In genomic region chrX:107429090-107429489, GRCh38 we compare ENCODE assay signal across 10 cellular contexts. TPM values are rescaled to one million over a fixed set of nuclear protein-coding genes. Genes with fewer than 3 reads are reported as not detected.
DNase-seq lines count a peak whose midpoint lies in the region; ATAC-seq and TF ChIP-seq lines count a peak whose summit lies in the region.
"Had no signal": no experiment of that assay in that cellular context is flagged by ENCODE, and none has a peak within 500 bp of the region (broad histone marks: within the 10 kb centered on the region; RNA-seq: fewer than 3 reads in every experiment).

No MANE protein-coding gene starts in this region.

- H3K4me1 Mint-ChIP-seq in CD4-positive, alpha-beta memory T cell: peaks cover 0 to 2% (median 0%) of the 10 kb centered on the region in 4 donors
- no peaks in the 10 kb centered on the region for H3K4me1 Mint-ChIP-seq in GM23338

- H2AFZ ChIP-seq in GM23338: no peak overlapping the region

- H3K4me1 ChIP-seq in CD4-positive, alpha-beta memory T cell (ENCODE audit: insufficient read depth, low read length): no peaks in the 10 kb centered on the region
- no peaks in the 10 kb centered on the region for H3K4me1 ChIP-seq in GM23338 (ENCODE audit: insufficient read depth)

- H3K9me3 ChIP-seq in CD4-positive, alpha-beta memory T cell (ENCODE audit: control insufficient read depth in 1 of 2, low read length in 2 of 2): no peaks in the 10 kb centered on the region

- H3K9me3 Mint-ChIP-seq in CD4-positive, alpha-beta memory T cell: peaks cover 0 to 2% (median 0%) of the 10 kb centered on the region in 8 donors
- peaks cover 7% of the 10 kb centered on the region for H3K9me3 Mint-ChIP-seq in GM23338
- H3K9me3 Mint-ChIP-seq: activated naive CD4-positive, alpha-beta T cell treated with anti-CD3 and anti-CD28 coated beads, Interleukin-2, amount 50 U/mL, for 72 hours had no signal

- DNase-seq in CD4-positive, alpha-beta memory T cell: peak in 4 of 5 donors; percentile 13 to 19 (median 18)
- DNase-seq in GM23338 (ENCODE audit: low spot score): peak; percentile 42
- DNase-seq in kidney epithelial cell (ENCODE audit: low read depth): no peak
- no peak for DNase-seq in effector CD4-positive, alpha-beta T cell

- POLR2A ChIA-PET in CD4-positive, alpha-beta memory T cell (lab: Charles Lee; ENCODE audit: partially characterized antibody): no interaction called here

- peak overlapping the region in 1 of 7 donors; percentile 77 for H3K27ac Mint-ChIP-seq in CD4-positive, alpha-beta memory T cell
- no peak overlapping the region for H3K27ac Mint-ChIP-seq in GM23338
- H3K27ac Mint-ChIP-seq: activated naive CD4-positive, alpha-beta T cell treated with anti-CD3 and anti-CD28 coated beads, Interleukin-2, amount 50 U/mL, for 72 hours had no signal

- no peak overlapping the region for H3K4me3 ChIP-seq in CD4-positive, alpha-beta memory T cell (ENCODE audit: low read length in 2 of 2)
- no peak overlapping the region for H3K4me3 ChIP-seq in GM23338
- H3K4me3 ChIP-seq in WI38 (ENCODE audit: low read depth, low read length): no peak overlapping the region
- H3K4me3 ChIP-seq in kidney epithelial cell (ENCODE audit: low read depth, low read length): no peak overlapping the region

- H3F3A ChIP-seq in GM23338 (replicated peaks; ENCODE audit: low read depth): no peaks in the 10 kb centered on the region

- no peak overlapping the region for H3K4me2 ChIP-seq in GM23338

- H4K20me1 ChIP-seq in GM23338 (replicated peaks; ENCODE audit: insufficient read depth): no peaks in the 10 kb centered on the region

- H3K4me3 Mint-ChIP-seq in CD4-positive, alpha-beta memory T cell: no peak overlapping the region
- no peak overlapping the region for H3K4me3 Mint-ChIP-seq in GM23338

- no peaks in the 10 kb centered on the region for H3K27me3 ChIP-seq in CD4-positive, alpha-beta memory T cell (ENCODE audit: insufficient read depth, low read length)
- no peaks in the 10 kb centered on the region for H3K27me3 ChIP-seq in GM23338 (ENCODE audit: insufficient read depth)
- no peaks in the 10 kb centered on the region for H3K27me3 ChIP-seq in kidney epithelial cell (ENCODE audit: control insufficient read depth, insufficient read depth, low read length)

- no peaks in the 10 kb centered on the region for H3K36me3 ChIP-seq in CD4-positive, alpha-beta memory T cell (ENCODE audit: insufficient read depth, low read length)
- H3K36me3 ChIP-seq in GM23338 (ENCODE audit: insufficient read depth) (no peaks in the 10 kb centered on the region), kidney epithelial cell (ENCODE audit: control insufficient read depth, insufficient read depth, low read length) (no peaks in the 10 kb centered on the region)

- no peaks in the 10 kb centered on the region for H3K9me2 ChIP-seq in GM23338 (ENCODE audit: insufficient read depth)

- peak; percentile 38 to 60 for TF ChIP-seq CTCF in GM23338 (conservative IDR thresholded peaks at IDR 0.05; ENCODE audit: low read depth in 2 of 2)
- TF ChIP-seq CTCF in WI38 (IDR thresholded peaks at IDR 0.05; ENCODE audit: low read depth, low read length): peak; percentile 20; the same call in 1 of the 2 replicates
- peak; percentile 21 for TF ChIP-seq CTCF in kidney epithelial cell (IDR thresholded peaks at IDR 0.05; ENCODE audit: insufficient read depth, low read length, poor library complexity, severe bottlenecking)

- H3K36me3 Mint-ChIP-seq in CD4-positive, alpha-beta memory T cell: no peaks in the 10 kb centered on the region
- no peaks in the 10 kb centered on the region for H3K36me3 Mint-ChIP-seq in GM23338 (ENCODE audit: low read depth)
- H3K36me3 Mint-ChIP-seq: activated naive CD4-positive, alpha-beta T cell treated with anti-CD3 and anti-CD28 coated beads, Interleukin-2, amount 50 U/mL, for 72 hours had no signal

- peaks cover 1 to 3% of the 10 kb centered on the region in 2 donors for H3K27me3 Mint-ChIP-seq in CD4-positive, alpha-beta memory T cell
- H3K27me3 Mint-ChIP-seq in GM23338 (ENCODE audit: insufficient read depth, low read depth, poor library complexity): no peaks in the 10 kb centered on the region

- no peak overlapping the region for H3K27ac ChIP-seq in CD4-positive, alpha-beta memory T cell (ENCODE audit: low read depth, low read length)
- no peak overlapping the region for H3K27ac ChIP-seq in GM23338 (ENCODE audit: low read depth)

- no peak for ATAC-seq in GM23338
- ATAC-seq in HG02571 (IDR thresholded peaks at IDR 0.05; ENCODE audit: unreplicated experiment): no peak
- no peak for ATAC-seq in GM18511 (IDR thresholded peaks at IDR 0.05; ENCODE audit: unreplicated experiment)
- ATAC-seq in HG03039 (IDR thresholded peaks at IDR 0.05; ENCODE audit: unreplicated experiment): no peak
- ATAC-seq: activated naive CD4-positive, alpha-beta T cell treated with anti-CD3 and anti-CD28 coated beads, Interleukin-2, amount 50 U/mL, for 72 hours had no signal

- intact Hi-C loops in CD4-positive, alpha-beta memory T cell (cut with micrococcal nuclease): loop anchor here (1.0 kb wide), 1 partner anchor 535 kb away; no protein-coding TSS in a partner anchor

- CTCF ChIA-PET in CD4-positive, alpha-beta memory T cell (lab: Charles Lee; ENCODE audit: partially characterized antibody): interaction anchor here (3.1 kb wide), 1 partner anchor 430 kb away, joined by 18 read pairs; the partner anchor contains the start of gene MORC4

- no peaks in the 10 kb centered on the region for H3K79me2 ChIP-seq in GM23338 (replicated peaks; ENCODE audit: insufficient read depth)

TF ChIP-seq in GM23338, 12 proteins besides CTCF, POLR2A, EP300 and RAD21 (continues in another document):
- TF ChIP-seq ZNF114 (CRISPR knock-in tag; IDR thresholded peaks at IDR 0.05) (no peak), POLR2AphosphoS5 (IDR thresholded peaks at IDR 0.05; ENCODE audit: low read depth) (no peak), STAT1 (IDR thresholded peaks at IDR 0.05; ENCODE audit: unreplicated experiment) (no peak), ZNF462 (CRISPR knock-in tag; IDR thresholded peaks at IDR 0.05) (no peak), EZH2 (IDR thresholded peaks at IDR 0.05; ENCODE audit: low read depth, unreplicated experiment) (no peak)

RNA-seq across cellular contexts. Expression of gene FRMPD3, which starts 20.4 kb away (rescaled TPM):
- not detected for total RNA-seq in CD4-positive, alpha-beta memory T cell
- not detected for polyA plus RNA-seq in CD4-positive, alpha-beta memory T cell
- 1.4 and 1.8 TPM in 2 replicates for total RNA-seq in GM23338 (2014; rRNA removed; shearing (Covaris generic))
- 0.11 and 0.16 TPM in 2 replicates for polyA plus RNA-seq in GM23338 (2016; fragmentation: Nextera tagmentation; extraction: Ambion mirVana)
- total RNA-seq in kidney epithelial cell: 0.04 TPM in 1 of 2 replicates, not detected in the other
- total RNA-seq: activated naive CD4-positive, alpha-beta T cell treated with anti-CD3 and anti-CD28 coated beads, Interleukin-2, amount 50 U/mL, for 72 hours; pulmonary artery endothelial cell had no signal

Comparison
In these comparisons a context has a peak if more than half of its experiments do, and no peak if none do; other contexts are left out.
1. DNase-seq: peak in CD4-positive, alpha-beta memory T cell (4 of 5) and GM23338 (single experiment); none in kidney epithelial cell (single experiment) and effector CD4-positive, alpha-beta T cell (single experiment).
2. Peak in every context shown above with its lines, with median percentiles within 50 percentile points of each other: CTCF ChIP-seq.